In the genomic region with DNA sequence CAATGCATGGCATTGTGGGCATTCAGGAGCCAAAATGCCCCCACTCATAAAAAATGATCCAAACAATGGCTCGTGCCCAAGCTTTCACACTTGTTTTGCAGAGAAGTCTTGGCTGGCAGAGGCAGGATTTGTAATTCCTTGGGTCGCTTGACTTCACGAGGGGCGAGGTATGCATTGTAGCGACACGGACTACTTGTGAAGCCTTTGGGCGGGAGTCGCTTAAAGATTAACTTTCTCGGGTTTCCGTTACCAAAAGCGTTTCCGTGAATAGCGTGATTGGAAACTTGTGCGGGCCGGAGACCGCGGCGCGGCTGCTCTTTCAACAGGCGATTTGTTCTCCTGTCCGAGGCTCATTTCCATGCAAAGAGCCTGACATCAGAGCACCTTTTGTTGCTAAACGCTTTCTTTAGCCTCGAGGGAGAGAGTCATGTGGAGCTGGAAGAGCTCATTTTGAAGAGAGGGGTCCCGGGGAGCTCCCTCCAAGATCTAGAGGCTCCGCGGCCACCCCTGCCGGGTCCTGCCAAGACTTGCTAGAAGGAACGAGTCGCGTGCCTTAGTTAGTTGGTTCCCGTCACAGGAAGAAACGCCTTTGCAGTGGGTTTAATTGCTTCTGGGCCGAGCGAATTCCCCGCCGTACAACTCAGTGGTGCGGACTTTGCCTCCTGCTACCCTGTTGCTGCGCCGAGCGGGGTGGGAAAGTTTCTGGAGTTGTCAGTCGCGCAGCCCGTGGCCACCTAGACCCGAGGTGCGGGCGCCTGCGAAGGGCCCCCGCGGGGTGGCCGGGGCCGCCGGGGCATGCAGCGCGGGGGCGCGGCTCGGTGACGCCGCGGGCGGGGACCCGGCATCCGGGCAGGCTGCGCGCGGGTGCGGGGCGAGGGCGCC, we compare ENCODE assay signal across 8 cellular contexts. TPM values are rescaled to one million over a fixed set of nuclear protein-coding genes. Genes with fewer than 3 reads are reported as not detected.
DNase-seq lines count a peak whose midpoint lies in the region; ATAC-seq and TF ChIP-seq lines count a peak whose summit lies in the region.

Gene SASH1 (plus strand): TSS at position 693 of the 882 bp plus-strand sequence. CDS start 230 bp downstream, outside the sequence.

- H3K27me3 Mint-ChIP-seq in endodermal cell (ENCODE audit: insufficient read depth), result peaks cover 18% of the 10 kb centered on the region
- H3K27me3 Mint-ChIP-seq in stimulated activated memory B cell treated with anti-CD40 and anti-IgM and Interleukin-4, amounts not matched to agents 10 μg/mL and 1 μg/mL and 100 μg/mL, for 72 hours, result peaks cover 50% of the 10 kb centered on the region

- ATAC-seq in GM18498 (IDR thresholded peaks at IDR 0.05; ENCODE audit: unreplicated experiment), result peak; percentile 79
- peak; percentile 60 for ATAC-seq in HG02571 (IDR thresholded peaks at IDR 0.05; ENCODE audit: unreplicated experiment)
- peak; percentile 88 for ATAC-seq in lower lobe of right lung
- ATAC-seq in stimulated activated memory B cell treated with anti-CD40 and anti-IgM and Interleukin-4, amounts not matched to agents 10 μg/mL and 1 μg/mL and 100 μg/mL, for 72 hours, result peak; percentile 71

- H3K4me1 Mint-ChIP-seq in endodermal cell, result peaks cover 46% of the 10 kb centered on the region
- H3K4me1 Mint-ChIP-seq in stimulated activated memory B cell treated with anti-CD40 and anti-IgM and Interleukin-4, amounts not matched to agents 10 μg/mL and 1 μg/mL and 100 μg/mL, for 72 hours, result peaks cover 8% of the 10 kb centered on the region

- 0% methylated on average over 24 to 69 of the region's 69 CpGs for whole genome bisulfite sequencing in endodermal cell (ENCODE audit: insufficient coverage in 1 of 2, insufficient read length in 1 of 2), 2 experiments

- H3K9ac ChIP-seq in endodermal cell (ENCODE audit: extremely low read depth, low read length, poor library complexity, severe bottlenecking), result peak within 1 kb of the TSS; percentile 98

- H3K4me3 ChIP-seq in endodermal cell (ENCODE audit: low read length) (peak within 1 kb of the TSS; percentile 90), lower lobe of right lung (peak within 1 kb of the TSS; percentile 73)

- H3K36me3 ChIP-seq in endodermal cell (ENCODE audit: control insufficient read depth, insufficient read depth, low read length) (no peaks in the 10 kb centered on the region), lower lobe of right lung (no peaks in the 10 kb centered on the region)

- peak within 1 kb of the TSS; percentile 74 for H3K4me3 Mint-ChIP-seq in endodermal cell
- H3K4me3 Mint-ChIP-seq in stimulated activated memory B cell treated with anti-CD40 and anti-IgM and Interleukin-4, amounts not matched to agents 10 μg/mL and 1 μg/mL and 100 μg/mL, for 72 hours, result peak within 1 kb of the TSS; percentile 81

- peak within 1 kb of the TSS; percentile 100 for H3K27ac Mint-ChIP-seq in endodermal cell
- peak within 1 kb of the TSS; percentile 78 for H3K27ac Mint-ChIP-seq in stimulated activated memory B cell treated with anti-CD40 and anti-IgM and Interleukin-4, amounts not matched to agents 10 μg/mL and 1 μg/mL and 100 μg/mL, for 72 hours

- DNase-seq in NCI-H1105 treated with DMSO at 0.1 percent for 48 hours (lab: John Stamatoyannopoulos, UW) (peak; percentile 47), endodermal cell (peak; percentile 92), lower lobe of right lung (peak; percentile 79), NCI-H446 treated with DMSO at 0.1 percent for 48 hours (lab: John Stamatoyannopoulos, UW) (no peak)

- H3K27ac ChIP-seq in VCaP (peak within 1 kb of the TSS; percentile 95), endodermal cell (ENCODE audit: low read depth, low read length) (peak within 1 kb of the TSS; percentile 100), lower lobe of right lung (peak within 1 kb of the TSS; percentile 95)

- no peaks in the 10 kb centered on the region for H3K36me3 Mint-ChIP-seq in endodermal cell (ENCODE audit: low read depth)
- no peaks in the 10 kb centered on the region for H3K36me3 Mint-ChIP-seq in stimulated activated memory B cell treated with anti-CD40 and anti-IgM and Interleukin-4, amounts not matched to agents 10 μg/mL and 1 μg/mL and 100 μg/mL, for 72 hours

- H3K9me3 ChIP-seq in endodermal cell (ENCODE audit: control insufficient read depth, low read length) (no peaks in the 10 kb centered on the region), lower lobe of right lung (no peaks in the 10 kb centered on the region)

- H3K4me1 ChIP-seq in endodermal cell (ENCODE audit: control insufficient read depth, insufficient read depth, low read length), result peaks cover 25% of the 10 kb centered on the region
- peaks cover 31% of the 10 kb centered on the region for H3K4me1 ChIP-seq in lower lobe of right lung

- H3K9me3 Mint-ChIP-seq in endodermal cell, result no peaks in the 10 kb centered on the region
- H3K9me3 Mint-ChIP-seq in stimulated activated memory B cell treated with anti-CD40 and anti-IgM and Interleukin-4, amounts not matched to agents 10 μg/mL and 1 μg/mL and 100 μg/mL, for 72 hours, result no peaks in the 10 kb centered on the region

- TF ChIP-seq CTCF in VCaP (conservative IDR thresholded peaks at IDR 0.05) (no peak), endodermal cell (conservative IDR thresholded peaks at IDR 0.05) (no peak), lower lobe of right lung (IDR thresholded peaks at IDR 0.05) (no peak)

- H3K27me3 ChIP-seq in endodermal cell (ENCODE audit: control insufficient read depth, insufficient read depth, low read length, poor library complexity, severe bottlenecking) (no peaks in the 10 kb centered on the region), lower lobe of right lung (ENCODE audit: low read depth) (no peaks in the 10 kb centered on the region)

- intact Hi-C loops in lower lobe of right lung (cut with DNase I), result no loop called here

RNA-seq across cellular contexts. Expression of gene SASH1, which starts in this region (rescaled TPM):
- 10 to 100 TPM in 1 of 2 donors, 1 to 10 TPM in 1; 4.6 to 12.4 TPM for total RNA-seq in endodermal cell
- 24.1 TPM for polyA plus RNA-seq in endodermal cell (2013, experiment 1 of 2)
- polyA plus RNA-seq in endodermal cell (2013, experiment 2 of 2), result 24.4 TPM
- total RNA-seq in lower lobe of right lung, result 103 TPM
